ENCODE assay signal across 1 cellular context in genomic region chr22:19604711-19605268, GRCh38.
TF ChIP-seq lines count a peak whose summit lies in the region.

No MANE protein-coding gene starts in this region.

TF ChIP-seq in K562, 482 proteins besides CTCF, POLR2A, EP300 and RAD21 (continued from another document):
- TF ChIP-seq, protein P1, sequence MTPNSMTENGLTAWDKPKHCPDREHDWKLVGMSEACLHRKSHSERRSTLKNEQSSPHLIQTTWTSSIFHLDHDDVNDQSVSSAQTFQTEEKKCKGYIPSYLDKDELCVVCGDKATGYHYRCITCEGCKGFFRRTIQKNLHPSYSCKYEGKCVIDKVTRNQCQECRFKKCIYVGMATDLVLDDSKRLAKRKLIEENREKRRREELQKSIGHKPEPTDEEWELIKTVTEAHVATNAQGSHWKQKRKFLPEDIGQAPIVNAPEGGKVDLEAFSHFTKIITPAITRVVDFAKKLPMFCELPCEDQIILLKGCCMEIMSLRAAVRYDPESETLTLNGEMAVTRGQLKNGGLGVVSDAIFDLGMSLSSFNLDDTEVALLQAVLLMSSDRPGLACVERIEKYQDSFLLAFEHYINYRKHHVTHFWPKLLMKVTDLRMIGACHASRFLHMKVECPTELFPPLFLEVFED (CRISPR knock-in tag; conservative IDR thresholded peaks at IDR 0.05): 0 out of 2 replicates have a peak, but pooled peaks have one; percentile 8
- TF ChIP-seq ETV6 (IDR thresholded peaks at IDR 0.05; ENCODE audit: borderline replicate concordance in 1 of 2, low read depth in 2 of 2, low read length in 1 of 2) (0 out of 4 replicates have a peak, but pooled peaks of 1 of the 2 experiments have one; percentile 50), ETV6 (CRISPR knock-in tag; IDR thresholded peaks at IDR 0.05; ENCODE audit: borderline replicate concordance) (no peak), HES1 (IDR thresholded peaks at IDR 0.05; ENCODE audit: low read depth) (peak; percentile 95), MYNN (IDR thresholded peaks at IDR 0.05) (no peak), MYNN (CRISPR knock-in tag; IDR thresholded peaks at IDR 0.05) (0 out of 2 replicates have a peak, but pooled peaks have one; percentile 59), DPF2 (IDR thresholded peaks at IDR 0.05) (peak; percentile 53; the same call in 1 of the 2 replicates), HOXB6 (CRISPR knock-in tag; IDR thresholded peaks at IDR 0.05; ENCODE audit: borderline replicate concordance) (no peak), HNRNPL (IDR thresholded peaks at IDR 0.05; ENCODE audit: low read depth, low read length) (no peak), CBX1 (IDR thresholded peaks at IDR 0.05; ENCODE audit: low read depth) (no peak), ZNF212 (CRISPR knock-in tag; IDR thresholded peaks at IDR 0.05) (no peak), TAL1 (IDR thresholded peaks at IDR 0.05) (peak; percentile 41), PKNOX1 (IDR thresholded peaks at IDR 0.05) (peak; percentile 97), ZNF224 (CRISPR knock-in tag; IDR thresholded peaks at IDR 0.05) (no peak), ZNF764 (CRISPR knock-in tag; IDR thresholded peaks at IDR 0.05; ENCODE audit: low read depth) (0 out of 2 replicates have a peak, but pooled peaks have one; percentile 4), CHCHD3 (CRISPR knock-in tag; IDR thresholded peaks at IDR 0.05) (no peak), MLLT1 (IDR thresholded peaks at IDR 0.05) (0 out of 4 replicates have a peak, but pooled peaks of 1 of the 2 experiments have one; percentile 21), E2F6 (IDR thresholded peaks at IDR 0.05; ENCODE audit: borderline replicate concordance in 1 of 2, extremely low read depth in 1 of 2, insufficient read depth in 1 of 2, insufficient read length in 1 of 2, low read depth in 1 of 2, low read length in 1 of 2, poor library complexity in 1 of 2, severe bottlenecking in 1 of 2) (peak in 1 of 2 experiments; percentile 16), SOX6 (IDR thresholded peaks at IDR 0.05) (0 out of 2 replicates have a peak, but pooled peaks have one; percentile 19), ZNF280A (IDR thresholded peaks at IDR 0.05; ENCODE audit: low read depth, partially characterized antibody) (no peak), ZNF398 (CRISPR knock-in tag; IDR thresholded peaks at IDR 0.05) (no peak), ZBTB12 (CRISPR knock-in tag; IDR thresholded peaks at IDR 0.05) (peak; percentile 58), GABPA (tag; conservative IDR thresholded peaks at IDR 0.05; ENCODE audit: low read depth) (peak; percentile 51), SMAD4 (CRISPR knock-in tag; conservative IDR thresholded peaks at IDR 0.05) (peak; percentile 82), HMGXB4 (CRISPR knock-in tag; IDR thresholded peaks at IDR 0.05) (0 out of 2 replicates have a peak, but pooled peaks have one; percentile 18), ARNT (IDR thresholded peaks at IDR 0.05) (no peak), FOXP1 (CRISPR knock-in tag; IDR thresholded peaks at IDR 0.05) (peak; percentile 66; the same call in 1 of the 2 replicates), NR2C1 (IDR thresholded peaks at IDR 0.05) (no peak; the same call in 1 of the 2 replicates), NR2C1 (tag; IDR thresholded peaks at IDR 0.05) (peak; percentile 82), SRSF9 (IDR thresholded peaks at IDR 0.05; ENCODE audit: borderline replicate concordance, low read depth, low read length) (no peak), MTA3 (IDR thresholded peaks at IDR 0.05; ENCODE audit: borderline replicate concordance) (peak; percentile 79; the same call in 1 of the 2 replicates), ATF7 (IDR thresholded peaks at IDR 0.05) (peak; percentile 95), FOSL1 (tag; conservative IDR thresholded peaks at IDR 0.05) (peak; percentile 44; the same call in 1 of the 2 replicates)
- TF ChIP-seq, protein P2, sequence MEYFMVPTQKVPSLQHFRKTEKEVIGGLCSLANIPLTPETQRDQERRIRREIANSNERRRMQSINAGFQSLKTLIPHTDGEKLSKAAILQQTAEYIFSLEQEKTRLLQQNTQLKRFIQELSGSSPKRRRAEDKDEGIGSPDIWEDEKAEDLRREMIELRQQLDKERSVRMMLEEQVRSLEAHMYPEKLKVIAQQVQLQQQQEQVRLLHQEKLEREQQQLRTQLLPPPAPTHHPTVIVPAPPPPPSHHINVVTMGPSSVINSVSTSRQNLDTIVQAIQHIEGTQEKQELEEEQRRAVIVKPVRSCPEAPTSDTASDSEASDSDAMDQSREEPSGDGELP (CRISPR knock-in tag; IDR thresholded peaks at IDR 0.05; ENCODE audit: borderline replicate concordance): peak; percentile 83; the same call in 1 of the 2 replicates
- TF ChIP-seq, protein P3, sequence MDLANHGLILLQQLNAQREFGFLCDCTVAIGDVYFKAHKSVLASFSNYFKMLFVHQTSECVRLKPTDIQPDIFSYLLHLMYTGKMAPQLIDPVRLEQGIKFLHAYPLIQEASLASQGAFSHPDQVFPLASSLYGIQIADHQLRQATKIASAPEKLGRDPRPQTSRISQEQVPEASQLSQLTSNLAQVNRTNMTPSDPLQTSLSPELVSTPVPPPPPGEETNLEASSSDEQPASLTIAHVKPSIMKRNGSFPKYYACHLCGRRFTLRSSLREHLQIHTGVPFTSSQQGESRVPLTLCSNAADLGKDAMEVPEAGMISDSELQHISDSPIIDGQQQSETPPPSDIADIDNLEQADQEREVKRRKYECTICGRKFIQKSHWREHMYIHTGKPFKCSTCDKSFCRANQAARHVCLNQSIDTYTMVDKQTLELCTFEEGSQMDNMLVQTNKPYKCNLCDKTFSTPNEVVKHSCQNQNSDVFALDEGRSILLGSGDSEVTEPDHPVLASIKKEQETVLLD (IDR thresholded peaks at IDR 0.05): no peak
- TF ChIP-seq, protein P4, sequence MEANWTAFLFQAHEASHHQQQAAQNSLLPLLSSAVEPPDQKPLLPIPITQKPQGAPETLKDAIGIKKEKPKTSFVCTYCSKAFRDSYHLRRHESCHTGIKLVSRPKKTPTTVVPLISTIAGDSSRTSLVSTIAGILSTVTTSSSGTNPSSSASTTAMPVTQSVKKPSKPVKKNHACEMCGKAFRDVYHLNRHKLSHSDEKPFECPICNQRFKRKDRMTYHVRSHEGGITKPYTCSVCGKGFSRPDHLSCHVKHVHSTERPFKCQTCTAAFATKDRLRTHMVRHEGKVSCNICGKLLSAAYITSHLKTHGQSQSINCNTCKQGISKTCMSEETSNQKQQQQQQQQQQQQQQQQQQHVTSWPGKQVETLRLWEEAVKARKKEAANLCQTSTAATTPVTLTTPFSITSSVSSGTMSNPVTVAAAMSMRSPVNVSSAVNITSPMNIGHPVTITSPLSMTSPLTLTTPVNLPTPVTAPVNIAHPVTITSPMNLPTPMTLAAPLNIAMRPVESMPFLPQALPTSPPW (CRISPR knock-in tag; IDR thresholded peaks at IDR 0.05): 0 out of 2 replicates have a peak, but pooled peaks have one; percentile 35
